1 cellular context compared by ENCODE assay signal in genomic region chr14:77498120-77498979, GRCh38.
TF ChIP-seq lines count a peak whose summit lies in the region.

TSS of gene ISM2 (minus strand) at chr14:77498816. CDS start at chr14:77498793, 23 bp downstream.

TF ChIP-seq in HepG2, 621 proteins besides CTCF, POLR2A, EP300 and RAD21 (continued from another document):
- 0 out of 2 replicates have a peak, but pooled peaks have one; percentile 33 for TF ChIP-seq ZNF224 (CRISPR knock-in tag; IDR thresholded peaks at IDR 0.05)
- TF ChIP-seq SP2 (CRISPR knock-in tag; IDR thresholded peaks at IDR 0.05) = no peak
- TF ChIP-seq POGK (CRISPR knock-in tag; conservative IDR thresholded peaks at IDR 0.05) = peak; percentile 72
- no peak; the same call in 1 of the 2 replicates for TF ChIP-seq EED (CRISPR knock-in tag; IDR thresholded peaks at IDR 0.05)
- TF ChIP-seq ELK4 (CRISPR knock-in tag; IDR thresholded peaks at IDR 0.05; ENCODE audit: borderline replicate concordance) = no peak
- peak; percentile 25; the same call in 1 of the 2 replicates for TF ChIP-seq WIZ (CRISPR knock-in tag; IDR thresholded peaks at IDR 0.05)
- TF ChIP-seq RBM39 (IDR thresholded peaks at IDR 0.05; ENCODE audit: low read depth, low read length, poor library complexity, severe bottlenecking) = no peak
- no peak for TF ChIP-seq RNF219 (CRISPR knock-in tag; IDR thresholded peaks at IDR 0.05)
- TF ChIP-seq ZBTB44 (CRISPR knock-in tag; IDR thresholded peaks at IDR 0.05) = no peak
- TF ChIP-seq ZNF766 (CRISPR knock-in tag; IDR thresholded peaks at IDR 0.05; ENCODE audit: borderline replicate concordance) = 0 out of 2 replicates have a peak, but pooled peaks have one; percentile 18
- no peak for TF ChIP-seq TBX3 (IDR thresholded peaks at IDR 0.05; ENCODE audit: borderline replicate concordance)
- TF ChIP-seq HNF1A (IDR thresholded peaks at IDR 0.05; ENCODE audit: low read depth) = no peak
- TF ChIP-seq HNF1A (CRISPR knock-in tag; IDR thresholded peaks at IDR 0.05; ENCODE audit: borderline replicate concordance) = no peak
- TF ChIP-seq POGZ (CRISPR knock-in tag; IDR thresholded peaks at IDR 0.05) = 0 out of 2 replicates have a peak, but pooled peaks have one; percentile 45
- 0 out of 2 replicates have a peak, but pooled peaks have one; percentile 46 for TF ChIP-seq ZNF737 (CRISPR knock-in tag; IDR thresholded peaks at IDR 0.05; ENCODE audit: borderline replicate concordance)
- TF ChIP-seq SP1 (IDR thresholded peaks at IDR 0.05) = no peak
- 0 out of 2 replicates have a peak, but pooled peaks have one; percentile 36 for TF ChIP-seq SP1 (CRISPR knock-in tag; IDR thresholded peaks at IDR 0.05)
